15 cellular contexts compared by ENCODE assay signal in genomic region chr4:111678466-111678865, GRCh38.
A peak's percentile ranks its signal among the peaks of the same experiment; 100 is the strongest.
DNase-seq lines count a peak whose midpoint lies in the region; TF ChIP-seq lines count a peak whose summit lies in the region.
"Had no signal": no experiment of that assay in that cellular context is flagged by ENCODE, and none has a peak within 500 bp of the region (broad histone marks: within the 10 kb centered on the region; RNA-seq: fewer than 3 reads in every experiment).

No MANE protein-coding gene starts in this region.

- H3K36me3 Mint-ChIP-seq in MCF 10A (ENCODE audit: insufficient read depth, unreplicated experiment) = no peaks in the 10 kb centered on the region

- peak; percentile 7 for DNase-seq in MCF 10A (ENCODE audit: unreplicated experiment)
- no peak for DNase-seq in breast epithelium (ENCODE audit: low spot score in 2 of 2)
- DNase-seq in amniotic epithelial cell (ENCODE audit: low read depth) = peak; percentile 98
- peak; percentile 65 for DNase-seq in fibroblast of pulmonary artery (ENCODE audit: low read depth)
- no peak for DNase-seq in cerebellar cortex (ENCODE audit: low spot score)
- DNase-seq in KG1 (lab: John Stamatoyannopoulos, UW) = no peak
- no peak for DNase-seq in NCI-H2171 treated with DMSO at 0.1 percent for 48 hours (lab: John Stamatoyannopoulos, UW)
- DNase-seq: activated CD8-positive, alpha-beta T cell treated with anti-CD3 and anti-CD28 coated beads for 36 hours; activated effector memory CD4-positive, alpha-beta T cell treated with Interleukin-2 at 50 U/mL for 16 hours; brain microvascular endothelial cell; DMS153; NCI-H146; NCI-H510A treated with DMSO at 0.1 percent for 48 hours had no signal

- TF ChIP-seq POLR2A in breast epithelium (IDR thresholded peaks at IDR 0.05) = no peak

- H3K36me3 ChIP-seq in breast epithelium (no peaks in the 10 kb centered on the region), subcutaneous abdominal adipose tissue (ENCODE audit: control insufficient read depth in 5 of 5, insufficient read depth in 5 of 5, low read length in 5 of 5) (no peaks in the 10 kb centered on the region)
- H3K36me3 ChIP-seq: brain microvascular endothelial cell, neutrophil had no signal

- H3K9me3 ChIP-seq in breast epithelium = no peaks in the 10 kb centered on the region
- H3K9me3 ChIP-seq in subcutaneous abdominal adipose tissue (ENCODE audit: control insufficient read depth in 5 of 5, low read length in 5 of 5) = no peaks in the 10 kb centered on the region
- H3K9me3 ChIP-seq: neutrophil had no signal

- peaks cover 62% of the 10 kb centered on the region for H3K27me3 Mint-ChIP-seq in MCF 10A (ENCODE audit: insufficient read depth, unreplicated experiment)
- H3K27me3 Mint-ChIP-seq: activated CD8-positive, alpha-beta T cell treated with anti-CD3 and anti-CD28 coated beads for 36 hours had no signal

- CTCF ChIA-PET in MCF 10A (lab: Yijun Ruan, JAX) = interaction anchor here (0.7 to 1.5 kb wide), 6 partner anchors 10 to 353 kb away, joined by 3 to 4 read pairs (median 3); no protein-coding TSS in a partner anchor

- H3K4me1 ChIP-seq in breast epithelium (no peaks in the 10 kb centered on the region), subcutaneous abdominal adipose tissue (ENCODE audit: control insufficient read depth in 5 of 5, insufficient read depth in 5 of 5, low read length in 5 of 5) (peaks cover 0 to 33% (median 23%) of the 10 kb centered on the region in 5 donors)

- H3K4me3 ChIP-seq in breast epithelium (no peak overlapping the region), fibroblast of pulmonary artery (replicated peaks; ENCODE audit: low read depth, low read length) (no peak overlapping the region), subcutaneous abdominal adipose tissue (ENCODE audit: low read depth in 1 of 5, low read length in 5 of 5) (no peak overlapping the region)

- POLR2A ChIA-PET in MCF 10A (lab: Yijun Ruan, JAX) = interaction anchor here (0.6 kb wide), 1 partner anchor 9 kb away, joined by 3 read pairs; no protein-coding TSS in a partner anchor

- no peak overlapping the region for H3K4me3 Mint-ChIP-seq in MCF 10A (ENCODE audit: unreplicated experiment)
- H3K4me3 Mint-ChIP-seq: activated CD8-positive, alpha-beta T cell treated with anti-CD3 and anti-CD28 coated beads for 36 hours had no signal

- H3K27ac Mint-ChIP-seq in MCF 10A (ENCODE audit: low read depth, unreplicated experiment) = no peak overlapping the region
- H3K27ac Mint-ChIP-seq: activated CD8-positive, alpha-beta T cell treated with anti-CD3 and anti-CD28 coated beads for 36 hours had no signal

- H3K9ac ChIP-seq in subcutaneous abdominal adipose tissue (ENCODE audit: low read length in 5 of 5) = no peak overlapping the region

- BruUV-seq in MCF 10A (replicated peaks; lab: Mats Ljungman, UMichigan) = no TSS peak

- H3K4me1 Mint-ChIP-seq in MCF 10A (ENCODE audit: insufficient read depth, unreplicated experiment) = no peaks in the 10 kb centered on the region

- H3K27ac ChIP-seq in breast epithelium = peak overlapping the region in 1 of 2 donors; percentile 15
- H3K27ac ChIP-seq in subcutaneous abdominal adipose tissue (ENCODE audit: low read depth, low read length) = peak overlapping the region; percentile 28
- H3K27ac ChIP-seq: brain microvascular endothelial cell, neutrophil had no signal

- TF ChIP-seq CTCF in MCF 10A (IDR thresholded peaks at IDR 0.05; ENCODE audit: unreplicated experiment) (no peak), breast epithelium (IDR thresholded peaks at IDR 0.05) (no peak), fibroblast of pulmonary artery (IDR thresholded peaks at IDR 0.05; ENCODE audit: low read length, missing control alignments) (no peak)

- intact Hi-C loops in MCF 10A (cut with micrococcal nuclease) = no loop called here
- intact Hi-C loops in breast epithelium (cut with DNase I; ENCODE audit: low total_unique reads) = no loop called here

- H3K27me3 ChIP-seq in breast epithelium (no peaks in the 10 kb centered on the region), subcutaneous abdominal adipose tissue (ENCODE audit: control insufficient read depth in 5 of 5, insufficient read depth in 4 of 5, low read length in 5 of 5) (no peaks in the 10 kb centered on the region)
- H3K27me3 ChIP-seq: brain microvascular endothelial cell, neutrophil had no signal

- no peaks in the 10 kb centered on the region for H3K9me3 Mint-ChIP-seq in MCF 10A (ENCODE audit: unreplicated experiment)

Comparison
In these comparisons a context has a peak if more than half of its experiments do, and no peak if none do; other contexts are left out.
1. DNase-seq: peak in MCF 10A (single experiment), amniotic epithelial cell (single experiment) and fibroblast of pulmonary artery (single experiment); none in breast epithelium (0 of 2), cerebellar cortex (single experiment), KG1 (single experiment) and NCI-H2171 treated with DMSO at 0.1 percent for 48 hours (single experiment).